Comparison of ENCODE assay signal across 9 cellular contexts in the genomic region with DNA sequence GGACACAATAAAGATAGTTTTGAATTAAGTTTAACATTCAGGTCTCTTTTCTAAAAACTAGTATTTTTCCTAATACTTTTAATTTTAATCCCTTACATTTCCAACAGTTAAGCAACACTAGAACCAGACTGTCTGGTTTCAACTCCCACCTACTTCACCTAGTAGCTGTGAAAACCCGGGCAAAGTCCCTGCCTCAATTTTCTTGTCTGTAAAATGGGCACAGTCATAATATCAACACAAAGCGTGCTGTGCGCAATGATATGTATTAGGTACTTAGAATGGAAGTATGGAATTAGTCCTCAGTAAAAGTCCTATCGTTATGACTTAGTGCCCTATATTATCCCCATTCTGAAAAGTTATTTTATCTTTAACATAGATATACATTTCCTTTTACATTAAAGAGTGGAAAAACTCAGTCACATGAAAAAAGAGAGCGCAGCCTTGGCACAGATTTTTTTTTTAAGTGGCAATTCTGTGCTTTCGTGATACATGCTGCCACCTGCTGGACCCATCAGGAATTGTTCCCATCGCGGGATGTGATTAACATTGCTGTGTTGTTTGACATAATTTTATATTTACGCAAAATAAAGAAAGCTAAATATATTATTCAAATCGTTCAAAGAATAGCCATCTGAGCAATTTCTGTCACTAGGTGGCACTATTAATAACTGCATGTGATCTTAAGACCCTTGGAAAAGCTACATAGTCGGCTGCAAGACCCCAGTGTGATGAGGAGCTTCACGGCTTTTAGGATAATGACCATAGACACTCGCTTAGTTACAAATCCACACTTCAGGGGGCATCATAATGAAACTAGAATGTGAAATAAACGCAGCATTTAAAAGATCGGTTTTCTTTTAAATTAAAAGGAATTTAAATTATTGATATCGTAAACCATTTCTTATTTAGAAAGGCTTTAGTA. TPM values are rescaled to one million over a fixed set of nuclear protein-coding genes. Genes with fewer than 3 reads are reported as not detected.
DNase-seq lines count a peak whose midpoint lies in the region; ATAC-seq, FAIRE-seq and TF ChIP-seq lines count a peak whose summit lies in the region.
"Had no signal": no experiment of that assay in that cellular context is flagged by ENCODE, and none has a peak within 500 bp of the region (broad histone marks: within the 10 kb centered on the region; RNA-seq: fewer than 3 reads in every experiment).

No MANE protein-coding gene starts in this region.

- no peak overlapping the region for H3K27ac Mint-ChIP-seq in Calu3 (ENCODE audit: unreplicated experiment)
- H3K27ac Mint-ChIP-seq: activated naive CD8-positive, alpha-beta T cell had no signal

- H3K27me3 Mint-ChIP-seq in Calu3 (ENCODE audit: unreplicated experiment) = no peaks in the 10 kb centered on the region

- no peaks in the 10 kb centered on the region for H3K36me3 ChIP-seq in bronchial epithelial cell (ENCODE audit: control insufficient read depth, insufficient read depth, low read length)

- CTCF ChIA-PET in Calu3 (lab: Charles Lee) = no interaction called here

- no peak overlapping the region for H3K4me3 ChIP-seq in bronchial epithelial cell (ENCODE audit: low read depth, low read length)

- intact Hi-C loops in Calu3 (cut with micrococcal nuclease; ENCODE audit: unreplicated experiment) = loop anchor here (2.0 kb wide), 3 partner anchors 287 to 945 kb away; no protein-coding TSS in a partner anchor

- no peak overlapping the region for H3K27ac ChIP-seq in VCaP

- H3K4me1 Mint-ChIP-seq in Calu3 (ENCODE audit: low read depth, unreplicated experiment) = peaks cover 10% of the 10 kb centered on the region

- no peak for TF ChIP-seq CTCF in Calu3 (IDR thresholded peaks at IDR 0.05; ENCODE audit: unreplicated experiment)
- TF ChIP-seq CTCF in VCaP (conservative IDR thresholded peaks at IDR 0.05) = peak; percentile 99
- peak; percentile 62 for TF ChIP-seq CTCF in bronchial epithelial cell (IDR thresholded peaks at IDR 0.05; ENCODE audit: insufficient read depth, low read length, severe bottlenecking)

- no peaks in the 10 kb centered on the region for H3K36me3 Mint-ChIP-seq in Calu3 (ENCODE audit: insufficient read depth, unreplicated experiment)
- H3K36me3 Mint-ChIP-seq: activated naive CD8-positive, alpha-beta T cell had no signal

- no peaks in the 10 kb centered on the region for H3K9me3 Mint-ChIP-seq in Calu3 (ENCODE audit: low read depth, unreplicated experiment)

- ATAC-seq in GM21717 (IDR thresholded peaks at IDR 0.05; ENCODE audit: unreplicated experiment) = peak; percentile 85
- peak; percentile 77 for ATAC-seq in left lobe of liver

- no TSS peak for BruUV-seq in Calu3 (replicated peaks; lab: Mats Ljungman, UMichigan)

- FAIRE-seq in bronchial epithelial cell (lab: Jason Lieb, UNC) = no peak

- DNase-seq in Calu3 = peak; percentile 48
- peak; percentile 12 for DNase-seq in NCI-H146 (lab: John Stamatoyannopoulos, UW)
- peak; percentile 34 for DNase-seq in bronchial epithelial cell (ENCODE audit: low read depth)
- DNase-seq in left lobe of liver (ENCODE audit: low spot score) = peak; percentile 61
- peak; percentile 62 for DNase-seq in stimulated activated CD4-positive, alpha-beta T cell treated with anti-CD3 and anti-CD28 coated beads, Interleukin-4, amount 100 ng/mL, for 24 hours
- DNase-seq in HuH-7.5 (ENCODE audit: low spot score) = no peak

- H3K4me3 Mint-ChIP-seq in Calu3 (ENCODE audit: low read depth, unreplicated experiment) = no peak overlapping the region
- H3K4me3 Mint-ChIP-seq: activated naive CD8-positive, alpha-beta T cell had no signal

- H3K27me3 ChIP-seq in bronchial epithelial cell (ENCODE audit: control insufficient read depth, insufficient read depth, low read length) = no peaks in the 10 kb centered on the region

RNA-seq across cellular contexts. Expression of a gene that starts 59.9 kb away (rescaled TPM):
- total RNA-seq in Calu3 (2022) (2.7 and 3.1 TPM in 2 replicates), bronchial epithelial cell (10.5 and 17.0 TPM in 2 replicates), left lobe of liver (7.1 TPM)
